Comparison of ENCODE assay signal across 8 cellular contexts in the genomic region with DNA sequence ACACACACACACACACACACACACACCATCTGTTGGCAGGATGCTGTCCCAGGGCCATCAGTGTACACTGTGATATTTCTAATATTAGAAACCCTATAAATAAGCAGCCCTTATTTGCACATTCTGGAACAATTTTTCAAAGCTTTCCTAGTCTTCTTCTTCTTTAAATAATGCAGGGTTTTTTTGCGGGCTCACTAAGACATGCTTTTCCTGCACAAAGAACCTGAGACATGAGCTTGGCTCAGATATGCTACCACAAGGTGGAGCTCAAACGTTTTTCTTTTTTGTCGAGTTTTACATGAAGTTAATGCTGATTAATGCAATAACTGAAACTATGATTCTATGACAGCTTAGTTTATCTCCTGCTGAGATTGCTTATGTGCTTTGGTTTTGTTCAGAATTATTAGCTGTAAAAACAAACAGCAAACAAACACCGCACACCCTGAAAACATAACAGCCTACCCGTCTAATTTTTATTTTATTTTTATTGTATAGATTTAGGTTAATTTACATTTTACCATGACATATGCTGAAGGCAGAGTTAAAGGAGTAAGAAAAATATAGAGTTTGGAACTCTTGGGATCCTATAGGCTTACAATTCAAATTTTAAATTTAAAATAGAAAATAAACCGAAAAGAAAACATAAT.
DNase-seq lines count a peak whose midpoint lies in the region; ATAC-seq and TF ChIP-seq lines count a peak whose summit lies in the region.

No MANE protein-coding gene starts in this region.

- H3K27ac Mint-ChIP-seq in GM23338 (no peak overlapping the region), endothelial cell (ENCODE audit: unreplicated experiment) (no peak overlapping the region)

- H3K4me1 Mint-ChIP-seq in GM23338 (peaks cover 18% of the 10 kb centered on the region), endothelial cell (ENCODE audit: unreplicated experiment) (peaks cover 11% of the 10 kb centered on the region)

- H3F3A ChIP-seq in GM23338 (replicated peaks; ENCODE audit: low read depth): no peaks in the 10 kb centered on the region

- intact Hi-C loops in mucosa of descending colon (cut with DNase I, micrococcal nuclease): loop anchor here (10.0 kb wide), 2 partner anchors 228 to 328 kb away; no protein-coding TSS in a partner anchor

- H3K9ac ChIP-seq in DND-41 (ENCODE audit: low read depth, low read length) (no peak overlapping the region), OCI-LY3 (ENCODE audit: low read length) (no peak overlapping the region)

- no peaks in the 10 kb centered on the region for H3K36me3 ChIP-seq in DND-41 (ENCODE audit: insufficient read depth, low read length)
- no peaks in the 10 kb centered on the region for H3K36me3 ChIP-seq in GM23338 (ENCODE audit: insufficient read depth)
- no peaks in the 10 kb centered on the region for H3K36me3 ChIP-seq in OCI-LY3 (replicated peaks; ENCODE audit: low read depth, low read length)
- H3K36me3 ChIP-seq in mucosa of descending colon (ENCODE audit: low read depth): no peaks in the 10 kb centered on the region

- H3K4me1 ChIP-seq in DND-41 (ENCODE audit: insufficient read depth, low read length): no peaks in the 10 kb centered on the region
- no peaks in the 10 kb centered on the region for H3K4me1 ChIP-seq in GM23338 (ENCODE audit: insufficient read depth)
- peaks cover 6% of the 10 kb centered on the region for H3K4me1 ChIP-seq in OCI-LY3 (ENCODE audit: low read length)
- no peaks in the 10 kb centered on the region for H3K4me1 ChIP-seq in mucosa of descending colon (ENCODE audit: low read depth)

- H3K27ac ChIP-seq in DND-41 (ENCODE audit: low read length) (no peak overlapping the region), GM23338 (ENCODE audit: low read depth) (no peak overlapping the region), OCI-LY3 (ENCODE audit: low read length) (no peak overlapping the region)

- H3K9me3 ChIP-seq in DND-41 (ENCODE audit: insufficient read depth, low read length, severe bottlenecking) (no peaks in the 10 kb centered on the region), OCI-LY3 (ENCODE audit: insufficient read depth, low read length) (no peaks in the 10 kb centered on the region), mucosa of descending colon (no peaks in the 10 kb centered on the region)

- H3K9me3 Mint-ChIP-seq in GM23338 (0 out of 3 replicates have a peak, but pooled peaks cover under 1% of the 10 kb centered on the region), endothelial cell (ENCODE audit: unreplicated experiment) (no peaks in the 10 kb centered on the region)

- no peak overlapping the region for H3K4me2 ChIP-seq in DND-41 (ENCODE audit: insufficient read depth, low read length)
- H3K4me2 ChIP-seq in GM23338: no peak overlapping the region
- no peak overlapping the region for H3K4me2 ChIP-seq in OCI-LY3 (ENCODE audit: low read length)

- ATAC-seq in DND-41 (ENCODE audit: insufficient read depth, low read depth) (peak; percentile 59; the same call in 2 of the 3 replicates), GM23338 (peak; percentile 74), mucosa of descending colon (peak; percentile 60), GM21825 (IDR thresholded peaks at IDR 0.05; ENCODE audit: unreplicated experiment) (no peak), GM21723 (IDR thresholded peaks at IDR 0.05; ENCODE audit: unreplicated experiment) (no peak)

- H3K79me2 ChIP-seq in DND-41 (ENCODE audit: insufficient read depth, low read length): no peaks in the 10 kb centered on the region
- H3K79me2 ChIP-seq in GM23338 (replicated peaks; ENCODE audit: insufficient read depth): no peaks in the 10 kb centered on the region
- H3K79me2 ChIP-seq in OCI-LY3 (ENCODE audit: low read length): no peaks in the 10 kb centered on the region

- H3K27me3 Mint-ChIP-seq in GM23338 (ENCODE audit: insufficient read depth, low read depth, poor library complexity) (peaks cover 2% of the 10 kb centered on the region), endothelial cell (ENCODE audit: unreplicated experiment) (no peaks in the 10 kb centered on the region)

- H3K4me3 Mint-ChIP-seq in GM23338 (no peak overlapping the region), endothelial cell (ENCODE audit: unreplicated experiment) (no peak overlapping the region)

- no peak overlapping the region for H2AFZ ChIP-seq in DND-41 (ENCODE audit: low read depth, low read length)
- no peak overlapping the region for H2AFZ ChIP-seq in GM23338
- H2AFZ ChIP-seq in OCI-LY3 (ENCODE audit: low read depth, low read length): no peak overlapping the region

- peak; percentile 69 for TF ChIP-seq CTCF in DND-41 (IDR thresholded peaks at IDR 0.05; ENCODE audit: borderline replicate concordance, extremely low read depth, low read length, poor library complexity, severe bottlenecking)
- TF ChIP-seq CTCF in GM23338 (conservative IDR thresholded peaks at IDR 0.05; ENCODE audit: low read depth in 2 of 2): peak; percentile 75 to 81
- TF ChIP-seq CTCF in OCI-LY3 (IDR thresholded peaks at IDR 0.05; ENCODE audit: low read depth, low read length): peak; percentile 81
- TF ChIP-seq CTCF in endothelial cell (IDR thresholded peaks at IDR 0.05; ENCODE audit: unreplicated experiment): peak; percentile 57
- TF ChIP-seq CTCF in mucosa of descending colon (IDR thresholded peaks at IDR 0.05): peak; percentile 20

- no peaks in the 10 kb centered on the region for H3K9me2 ChIP-seq in GM23338 (ENCODE audit: insufficient read depth)

- DNase-seq in DND-41 (peak; percentile 17), GM23338 (ENCODE audit: low spot score) (peak; percentile 80), endothelial cell (ENCODE audit: low spot score) (peak; percentile 19), mucosa of descending colon (peak in 1 of 3 donors; percentile 66)
- no peak for DNase-seq in central memory CD4-positive, alpha-beta T cell

- H3K27me3 ChIP-seq in DND-41 (ENCODE audit: insufficient read depth, low read length, poor library complexity): no peaks in the 10 kb centered on the region
- no peaks in the 10 kb centered on the region for H3K27me3 ChIP-seq in GM23338 (ENCODE audit: insufficient read depth)
- H3K27me3 ChIP-seq in OCI-LY3 (ENCODE audit: low read depth, low read length): no peaks in the 10 kb centered on the region; the same call in 1 of the 2 replicates

- H3K36me3 Mint-ChIP-seq in GM23338 (ENCODE audit: low read depth) (no peaks in the 10 kb centered on the region), endothelial cell (ENCODE audit: low read depth, unreplicated experiment) (no peaks in the 10 kb centered on the region)

- H3K4me3 ChIP-seq in DND-41 (ENCODE audit: low read depth in 1 of 2, low read length in 2 of 2): no peak overlapping the region
- no peak overlapping the region for H3K4me3 ChIP-seq in GM23338
- no peak overlapping the region for H3K4me3 ChIP-seq in OCI-LY3 (ENCODE audit: low read length)
- H3K4me3 ChIP-seq in mucosa of descending colon: no peak overlapping the region

- H4K20me1 ChIP-seq in DND-41 (ENCODE audit: insufficient read depth, low read length) (no peaks in the 10 kb centered on the region), GM23338 (replicated peaks; ENCODE audit: insufficient read depth) (no peaks in the 10 kb centered on the region), OCI-LY3 (ENCODE audit: insufficient read depth, low read length) (no peaks in the 10 kb centered on the region)

TF ChIP-seq in GM23338, 12 proteins besides CTCF, POLR2A, EP300 and RAD21:
- no peak for TF ChIP-seq POLR2AphosphoS5 (IDR thresholded peaks at IDR 0.05; ENCODE audit: low read depth)

Comparison
In these comparisons a context has a peak if more than half of its experiments do, and no peak if none do; other contexts are left out.
1. ATAC-seq: peak in DND-41 (single experiment), GM23338 (single experiment) and mucosa of descending colon (single experiment); none in GM21825 (single experiment) and GM21723 (single experiment).
2. CTCF ChIP-seq: peak in every context shown above with its lines; median percentile 81 in OCI-LY3; 78 in GM23338; 69 in DND-41; 57 in endothelial cell; 20 in mucosa of descending colon.